8 cellular contexts compared by ENCODE assay signal in genomic region chr20:53660078-53660909, GRCh38.
DNase-seq lines count a peak whose midpoint lies in the region; ATAC-seq, FAIRE-seq and TF ChIP-seq lines count a peak whose summit lies in the region.

No MANE protein-coding gene starts in this region.

- WGBS in HepG2 (ENCODE audit: low lambda C conversion rate), result 93% methylated on average over 38 of the region's 38 CpGs

- TF ChIP-seq RAD21 in HepG2 (CRISPR knock-in tag; IDR thresholded peaks at IDR 0.05), result no peak

- H3K9me3 ChIP-seq in adipocyte (ENCODE audit: control insufficient read depth, low read length) (no peaks in the 10 kb centered on the region), HepG2 (ENCODE audit: low read length) (no peaks in the 10 kb centered on the region)

- CTCF ChIA-PET in HepG2 (lab: Yijun Ruan, JAX; ENCODE audit: low intra/inter-chr PET ratio, low total read pairs), result no interaction called here

- intact Hi-C loops in HepG2 (cut with micrococcal nuclease; ENCODE audit: unreplicated experiment), result loop anchor here (5.0 kb wide), 1 partner anchor 257 kb away; no protein-coding TSS in a partner anchor

- peaks cover 89% of the 10 kb centered on the region for H3K4me1 ChIP-seq in KMS-11 (ENCODE audit: low read depth, poor library complexity, severe bottlenecking)
- peaks cover 42% of the 10 kb centered on the region for H3K4me1 ChIP-seq in adipocyte (ENCODE audit: control insufficient read depth, insufficient read depth, low read length)
- H3K4me1 ChIP-seq in HepG2 (ENCODE audit: insufficient read depth, low read length), result peaks cover 55% of the 10 kb centered on the region

- no peak for FAIRE-seq in HepG2 (lab: Jason Lieb, UNC)

- TF ChIP-seq POLR2A in HepG2 (IDR thresholded peaks at IDR 0.05; ENCODE audit: insufficient read depth in 1 of 2, low read depth in 2 of 2, low read length in 2 of 2), result no peak

- no peaks in the 10 kb centered on the region for H3K36me3 ChIP-seq in KMS-11 (ENCODE audit: insufficient read depth)
- H3K36me3 ChIP-seq in adipocyte (ENCODE audit: control insufficient read depth, insufficient read depth, low read length, severe bottlenecking), result no peaks in the 10 kb centered on the region
- no peaks in the 10 kb centered on the region for H3K36me3 ChIP-seq in HepG2 (replicated peaks in 1 of 2; ENCODE audit: control insufficient read depth in 1 of 2, insufficient read depth in 2 of 2, low read length in 2 of 2)

- H3K27ac ChIP-seq in KMS-11 (peak overlapping the region; percentile 83), HepG2 (ENCODE audit: extremely low read length, insufficient read depth, low read length) (peak overlapping the region; percentile 9)

- H4K20me1 ChIP-seq in KMS-11 (ENCODE audit: insufficient read depth), result no peaks in the 10 kb centered on the region
- H4K20me1 ChIP-seq in HepG2 (ENCODE audit: insufficient read depth, low read length), result no peaks in the 10 kb centered on the region

- POLR2A ChIA-PET in HepG2 (lab: Yijun Ruan, JAX), result interaction anchor here (1.3 to 3.6 kb wide), 6 partner anchors 15 to 66 kb away, joined by 4 to 37 read pairs (median 11); partner anchors contain the start of gene ZNF217

- H3K79me2 ChIP-seq in KMS-11 (ENCODE audit: insufficient read depth, low read depth) (peaks cover 28% of the 10 kb centered on the region), HepG2 (ENCODE audit: insufficient read depth, low read length) (no peaks in the 10 kb centered on the region)

- ATAC-seq in HepG2 (no peak), HG02970 (IDR thresholded peaks at IDR 0.05; ENCODE audit: low FRiP score, unreplicated experiment) (no peak), GM18868 (IDR thresholded peaks at IDR 0.05; ENCODE audit: unreplicated experiment) (no peak), GM18873 (IDR thresholded peaks at IDR 0.05; ENCODE audit: low FRiP score, unreplicated experiment) (no peak)

- no peak for TF ChIP-seq EP300 in HepG2 (IDR thresholded peaks at IDR 0.05; ENCODE audit: low read depth in 2 of 2, low read length in 2 of 2)
- no peak for TF ChIP-seq EP300 in HepG2 (CRISPR knock-in tag; IDR thresholded peaks at IDR 0.05; ENCODE audit: borderline replicate concordance)

- H3K9ac ChIP-seq in KMS-11, result peak overlapping the region; percentile 67
- H3K9ac ChIP-seq in adipocyte (ENCODE audit: low read length), result peak overlapping the region; percentile 81
- peak overlapping the region; percentile 33 for H3K9ac ChIP-seq in HepG2 (ENCODE audit: insufficient read depth, low read depth, low read length)

- peak; percentile 32 for DNase-seq in AG20443 (ENCODE audit: low spot score)
- DNase-seq in adipocyte (ENCODE audit: low read depth), result peak; percentile 61
- no peak for DNase-seq in HepG2 (ENCODE audit: low spot score)
- peak; percentile 22 for DNase-seq in stimulated activated CD8-positive, alpha-beta memory T cell treated with anti-CD3 and anti-CD28 coated beads, Interleukin-12 subunit alpha, Interleukin-12 subunit beta, amount 100 ng/mL, for 4 hours (ENCODE audit: low read depth)

- H3K4me3 ChIP-seq in KMS-11 (IDR thresholded peaks at IDR 0.05; ENCODE audit: insufficient read depth, low read depth, low read length), result no peak overlapping the region
- H3K4me3 ChIP-seq in adipocyte (ENCODE audit: low read length), result peak overlapping the region; percentile 78
- peak overlapping the region in 2 of 3 experiments; percentile 6 to 7; a peak in 2 of 6 replicates for H3K4me3 ChIP-seq in HepG2 (replicated peaks in 1 of 3; ENCODE audit: insufficient read depth in 1 of 3, low read depth in 2 of 3, low read length in 3 of 3)

- H3K4me2 ChIP-seq in KMS-11 (peak overlapping the region; percentile 96), HepG2 (ENCODE audit: low read depth, low read length) (peak overlapping the region; percentile 60)

- H2AFZ ChIP-seq in KMS-11 (ENCODE audit: low read depth) (peak overlapping the region; percentile 92), HepG2 (ENCODE audit: low read length) (peak overlapping the region; percentile 87)

- TF ChIP-seq CTCF in KMS-11 (conservative IDR thresholded peaks at IDR 0.05; ENCODE audit: low read depth, low read length) (no peak; the same call in 1 of the 2 replicates), HepG2 (CRISPR knock-in tag; IDR thresholded peaks at IDR 0.05) (no peak)

- no TSS peak for BruUV-seq in HepG2 (replicated peaks; lab: Mats Ljungman, UMichigan)

- no peaks in the 10 kb centered on the region for H3K27me3 ChIP-seq in KMS-11 (ENCODE audit: insufficient read depth, low read depth)
- H3K27me3 ChIP-seq in adipocyte (replicated peaks; ENCODE audit: control insufficient read depth, insufficient read depth, low read length), result no peaks in the 10 kb centered on the region
- H3K27me3 ChIP-seq in HepG2 (ENCODE audit: control insufficient read depth in 1 of 2, insufficient read depth in 2 of 2, low read length in 2 of 2), result no peaks in the 10 kb centered on the region

- in situ Hi-C loops in HepG2 (cut with HindIII; ENCODE audit: extremely low pct_ligation_motif_present, low pct_unique_long_range_greater_than_20kb), result no loop called here

TF ChIP-seq in HepG2, 621 proteins besides CTCF, POLR2A, EP300 and RAD21 (continues in another document):
- TF ChIP-seq ZNF30 (CRISPR knock-in tag; IDR thresholded peaks at IDR 0.05) (no peak), ZNF280B (CRISPR knock-in tag; IDR thresholded peaks at IDR 0.05; ENCODE audit: borderline replicate concordance) (no peak), PTBP1 (IDR thresholded peaks at IDR 0.05; ENCODE audit: low read depth, low read length, poor library complexity, severe bottlenecking) (no peak), ZHX2 (IDR thresholded peaks at IDR 0.05; ENCODE audit: low read depth) (no peak), ZHX2 (CRISPR knock-in tag; IDR thresholded peaks at IDR 0.05; ENCODE audit: borderline replicate concordance) (no peak), ZNF737 (CRISPR knock-in tag; IDR thresholded peaks at IDR 0.05; ENCODE audit: borderline replicate concordance) (no peak), E2F5 (CRISPR knock-in tag; conservative IDR thresholded peaks at IDR 0.05) (no peak), ZNF337 (CRISPR knock-in tag; IDR thresholded peaks at IDR 0.05; ENCODE audit: borderline replicate concordance, low read depth) (no peak)
